In the genomic region with DNA sequence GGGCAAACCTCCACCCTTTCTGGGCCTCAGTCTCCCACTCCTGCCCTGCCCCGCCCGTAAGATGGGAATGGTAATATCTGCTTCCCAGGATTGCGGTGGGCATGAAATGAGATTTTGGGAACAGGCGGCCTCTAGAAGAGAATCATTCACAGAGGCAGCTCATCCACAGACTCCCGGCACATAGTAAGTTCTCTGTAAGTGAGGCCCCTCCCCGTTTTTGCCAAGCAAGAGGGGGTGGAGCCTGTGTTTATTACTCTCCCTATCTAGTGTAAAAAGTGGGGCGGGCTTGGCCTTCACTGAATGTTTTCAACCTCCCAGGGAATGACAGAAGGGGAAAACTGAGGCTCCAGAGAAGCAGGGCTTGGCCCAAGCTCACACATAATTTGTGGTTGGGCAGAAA, we compare ENCODE assay signal across 19 cellular contexts. TPM values are rescaled to one million over a fixed set of nuclear protein-coding genes. Genes with fewer than 3 reads are reported as not detected.
DNase-seq lines count a peak whose midpoint lies in the region; ATAC-seq, FAIRE-seq and TF ChIP-seq lines count a peak whose summit lies in the region.
"Had no signal": no experiment of that assay in that cellular context is flagged by ENCODE, and none has a peak within 500 bp of the region (broad histone marks: within the 10 kb centered on the region; RNA-seq: fewer than 3 reads in every experiment).

No MANE protein-coding gene starts in this region.

- H4K20me1 ChIP-seq in K562 (replicated peaks; ENCODE audit: control insufficient read depth, insufficient read depth, low read length), result 0 out of 2 replicates have a peak, but pooled peaks cover 11% of the 10 kb centered on the region

- H3K9me1 ChIP-seq in K562 (ENCODE audit: control insufficient read depth, insufficient read depth, low read length), result no peaks in the 10 kb centered on the region

- DNase-seq in A673 (ENCODE audit: low spot score), result peak; percentile 21
- DNase-seq in HEK293T (ENCODE audit: extremely low spot score), result peak; percentile 23
- DNase-seq in K562 (ENCODE audit: extremely low read depth in 1 of 4, low spot score in 3 of 4), result peak; percentile 27 to 39 (median 31)
- peak; percentile 90 for DNase-seq in medulla oblongata (ENCODE audit: extremely low spot score)
- DNase-seq in NCI-H69 (lab: John Stamatoyannopoulos, UW), result no peak
- no peak for DNase-seq in activated CD8-positive, alpha-beta memory T cell treated with anti-CD3 and anti-CD28 coated beads, Interleukin-2, amount 50 U/mL, for 4 hours
- no peak for DNase-seq in stimulated activated CD4-positive, alpha-beta T cell treated with anti-CD3 and anti-CD28 coated beads, Interleukin-1b, Interleukin-23, amount 100 ng/mL, for 48 hours
- DNase-seq in T1000 (lab: John Stamatoyannopoulos, UW), result no peak
- DNase-seq: glutamatergic neuron, KG1, kidney glomerular epithelial cell, naive B cell, NCI-H1436, NCI-H446, PC-3, uterus had no signal

- peak; percentile 84 for ATAC-seq in K562
- ATAC-seq: PC-3 had no signal

- H3K9ac ChIP-seq in K562 (ENCODE audit: insufficient read depth in 1 of 2, low read depth in 2 of 2, low read length in 2 of 2), result no peak overlapping the region

- BruUV-seq in A673 (replicated peaks; lab: Mats Ljungman, UMichigan), result no TSS peak
- BruUV-seq in K562 (replicated peaks; lab: Mats Ljungman, UMichigan), result no TSS peak

- no peak for TF ChIP-seq POLR2A in K562 (conservative IDR thresholded peaks at IDR 0.05)

- no peaks in the 10 kb centered on the region for H3K79me2 ChIP-seq in K562 (ENCODE audit: control insufficient read depth, insufficient read depth, low read length)

- H3K27ac ChIP-seq in A673 (ENCODE audit: low read depth, low read length, poor library complexity, severe bottlenecking) (no peak overlapping the region), K562 (ENCODE audit: extremely low read depth, low read depth, low read length) (no peak overlapping the region)
- H3K27ac ChIP-seq: uterus had no signal

- in situ Hi-C loops in K562 (cut with MboI), result no loop called here

- no peak for FAIRE-seq in K562 (lab: Jason Lieb, UNC)
- FAIRE-seq: astrocyte had no signal

- 8% methylated on average over 7 of the region's 7 CpGs for WGBS in K562 (ENCODE audit: insufficient coverage, low coverage, missing lambda C conversion rate)

- TF ChIP-seq CTCF in A673 (conservative IDR thresholded peaks at IDR 0.05; ENCODE audit: low read depth, low read length), result no peak
- TF ChIP-seq CTCF in K562 (IDR thresholded peaks at IDR 0.05 in 2 of 3, conservative IDR thresholded peaks at IDR 0.05 in 1 of 3; ENCODE audit: insufficient read depth in 2 of 3, low read depth in 1 of 3, low read length in 3 of 3), result no peak

- H3K9me3 ChIP-seq in A673 (ENCODE audit: low read depth, low read length, poor library complexity, severe bottlenecking) (no peaks in the 10 kb centered on the region), K562 (replicated peaks; ENCODE audit: control insufficient read depth, insufficient read depth, low read depth, low read length) (no peaks in the 10 kb centered on the region)
- H3K9me3 ChIP-seq: uterus had no signal

- no peak for TF ChIP-seq RAD21 in K562 (CRISPR knock-in tag; conservative IDR thresholded peaks at IDR 0.05 in 1 of 2, IDR thresholded peaks at IDR 0.05 in 1 of 2)

- no peak for TF ChIP-seq EP300 in K562 (IDR thresholded peaks at IDR 0.05; ENCODE audit: low read length)

- H3K36me3 ChIP-seq in A673 (ENCODE audit: insufficient read depth, low read length, poor library complexity, severe bottlenecking) (no peaks in the 10 kb centered on the region), K562 (ENCODE audit: control insufficient read depth, insufficient read depth, low read length) (no peaks in the 10 kb centered on the region)
- H3K36me3 ChIP-seq: uterus had no signal

- H2AFZ ChIP-seq in K562 (ENCODE audit: low read depth, low read length), result no peak overlapping the region

- no peak overlapping the region for H3K4me2 ChIP-seq in K562 (ENCODE audit: insufficient read depth, low read length)

- no peak overlapping the region for H3K4me3 ChIP-seq in A673 (ENCODE audit: low read depth, low read length, poor library complexity, severe bottlenecking)
- H3K4me3 ChIP-seq in K562, result no peak overlapping the region
- H3K4me3 ChIP-seq: uterus had no signal

- H3K27me3 ChIP-seq in A673 (replicated peaks; ENCODE audit: insufficient read depth, low read depth, low read length, poor library complexity) (no peaks in the 10 kb centered on the region), K562 (ENCODE audit: control insufficient read depth in 2 of 2, insufficient read depth in 2 of 2, low read length in 2 of 2) (peaks cover 11 to 45% of the 10 kb centered on the region in 2 experiments; a peak in 4 of 5 replicates)
- H3K27me3 ChIP-seq: uterus had no signal

- CTCF ChIA-PET in A673 (lab: Charles Lee) (no interaction called here), HEK293T (lab: Yijun Ruan, JAX) (no interaction called here), K562 (lab: Yijun Ruan, JAX; ENCODE audit: low intra/inter-chr PET ratio) (no interaction called here)

- H3K4me1 ChIP-seq in A673 (ENCODE audit: insufficient read depth, low read length, poor library complexity, severe bottlenecking), result no peaks in the 10 kb centered on the region
- no peaks in the 10 kb centered on the region; a peak in 1 of 5 replicates for H3K4me1 ChIP-seq in K562 (replicated peaks in 1 of 2; ENCODE audit: control insufficient read depth in 2 of 2, insufficient read depth in 2 of 2, low read length in 2 of 2)
- H3K4me1 ChIP-seq: uterus had no signal

- POLR2A ChIA-PET in A673 (lab: Charles Lee; ENCODE audit: low non-redundant PET) (no interaction called here), HEK293T (lab: Yijun Ruan, JAX) (no interaction called here), K562 (lab: Yijun Ruan, JAX) (interaction anchor here (0.8 kb wide), 1 partner anchor 11 kb away, joined by 5 read pairs; no protein-coding TSS in a partner anchor)

- intact Hi-C loops in A673 (cut with micrococcal nuclease; ENCODE audit: unreplicated experiment) (no loop called here), K562 (cut with micrococcal nuclease) (no loop called here)

TF ChIP-seq in HEK293T, 16 proteins besides CTCF, POLR2A, EP300 and RAD21 (continues in another document):
- no peak for TF ChIP-seq TARDBP (IDR thresholded peaks at IDR 0.05)

RNA-seq across cellular contexts. Expression of a gene that starts 20.0 kb away (rescaled TPM):
- total RNA-seq in A673 (2021) (not detected in 2 replicates), K562 (2014; rRNA removed) (not detected in 2 replicates), K562 (2014; rRNA removed; fragmentation: Illumina TruSeq; extraction: Trizol) (not detected in 2 replicates), K562 (2015; rRNA removed; fragmentation: Illumina TruSeq; extraction: Trizol) (not detected in 2 replicates), K562 (2021) (not detected in 2 replicates)
- total RNA-seq in K562 (2011; cell fraction: chromatin; rRNA removed; ENCODE audit: low replicate concordance), result not detected in 2 replicates
- not detected in 2 replicates for total RNA-seq in K562 (2011; cell fraction: nucleolus; rRNA removed)
- total RNA-seq in K562 (2011; cell fraction: nucleoplasm; rRNA removed), result not detected in 2 replicates
- polyA plus RNA-seq in K562 (2011; rRNA removed) (not detected in 2 replicates), K562 (2014; fragmentation: Illumina TruSeq; extraction: Trizol) (not detected in 2 replicates), K562 (2014; fragmentation: Nextera tagmentation; extraction: Ambion mirVana) (not detected), K562 (2014; rRNA removed) (not detected in 2 replicates)
- not detected in 2 replicates for polyA plus RNA-seq in K562 (2011; cell fraction: cytosol; rRNA removed)
- not detected in 2 replicates for polyA plus RNA-seq in K562 (2011; cell fraction: nucleus; rRNA removed)
- not detected in 2 replicates for polyA plus RNA-seq in K562 (2012)
- polyA minus RNA-seq in K562 (2011; rRNA and poly(A)+ RNA removed), result not detected in 2 replicates
- not detected in 2 replicates for polyA minus RNA-seq in K562 (2011; cell fraction: cytosol; rRNA and poly(A)+ RNA removed)
- polyA minus RNA-seq in K562 (2011; cell fraction: nucleus; rRNA and poly(A)+ RNA removed), result not detected in 2 replicates
- total RNA-seq: astrocyte, PC-3, pulmonary artery endothelial cell, uterus had no signal
- polyA plus RNA-seq: esophagus had no signal

RNA-seq across cellular contexts. Expression of a gene that starts 23.3 kb away (rescaled TPM):
- total RNA-seq in A673 (2021) (not detected in 2 replicates), K562 (2014; rRNA removed) (not detected in 2 replicates), K562 (2014; rRNA removed; fragmentation: Illumina TruSeq; extraction: Trizol) (not detected in 2 replicates), K562 (2015; rRNA removed; fragmentation: Illumina TruSeq; extraction: Trizol) (not detected in 2 replicates), K562 (2021) (0.11 TPM in 1 of 2 replicates, not detected in the other)
- not detected in 2 replicates for total RNA-seq in K562 (2011; cell fraction: chromatin; rRNA removed; ENCODE audit: low replicate concordance)
- not detected in 2 replicates for total RNA-seq in K562 (2011; cell fraction: nucleolus; rRNA removed)
- total RNA-seq in K562 (2011; cell fraction: nucleoplasm; rRNA removed), result not detected in 2 replicates
- polyA plus RNA-seq in K562 (2011; rRNA removed) (not detected in 2 replicates), K562 (2014; fragmentation: Illumina TruSeq; extraction: Trizol) (not detected in 2 replicates), K562 (2014; fragmentation: Nextera tagmentation; extraction: Ambion mirVana) (not detected), K562 (2014; rRNA removed) (not detected in 2 replicates)
- not detected in 2 replicates for polyA plus RNA-seq in K562 (2011; cell fraction: cytosol; rRNA removed)
- polyA plus RNA-seq in K562 (2011; cell fraction: nucleus; rRNA removed), result not detected in 2 replicates
- polyA plus RNA-seq in K562 (2012), result not detected in 2 replicates
- not detected in 2 replicates for polyA minus RNA-seq in K562 (2011; rRNA and poly(A)+ RNA removed)
- 1.1 TPM in 1 of 2 replicates, not detected in the other for polyA minus RNA-seq in K562 (2011; cell fraction: cytosol; rRNA and poly(A)+ RNA removed)
- not detected in 2 replicates for polyA minus RNA-seq in K562 (2011; cell fraction: nucleus; rRNA and poly(A)+ RNA removed)
- total RNA-seq: astrocyte, PC-3, pulmonary artery endothelial cell, uterus had no signal

RNA-seq across cellular contexts. Expression of a gene that starts 47.3 kb away (rescaled TPM):
- total RNA-seq in A673 (2021) (not detected in 2 replicates), K562 (2014; rRNA removed) (not detected in 2 replicates), K562 (2014; rRNA removed; fragmentation: Illumina TruSeq; extraction: Trizol) (not detected in 2 replicates), K562 (2015; rRNA removed; fragmentation: Illumina TruSeq; extraction: Trizol) (not detected in 2 replicates), K562 (2021) (not detected in 2 replicates)
- not detected in 2 replicates for total RNA-seq in K562 (2011; cell fraction: chromatin; rRNA removed; ENCODE audit: low replicate concordance)
- not detected in 2 replicates for total RNA-seq in K562 (2011; cell fraction: nucleolus; rRNA removed)
- total RNA-seq in K562 (2011; cell fraction: nucleoplasm; rRNA removed), result not detected in 2 replicates
- polyA plus RNA-seq in K562 (2011; rRNA removed) (not detected in 2 replicates), K562 (2014; fragmentation: Illumina TruSeq; extraction: Trizol) (not detected in 2 replicates), K562 (2014; fragmentation: Nextera tagmentation; extraction: Ambion mirVana) (not detected), K562 (2014; rRNA removed) (not detected in 2 replicates)
- polyA plus RNA-seq in K562 (2011; cell fraction: cytosol; rRNA removed), result not detected in 2 replicates
- polyA plus RNA-seq in K562 (2011; cell fraction: nucleus; rRNA removed), result not detected in 2 replicates
- not detected in 2 replicates for polyA plus RNA-seq in K562 (2012)
- not detected in 2 replicates for polyA minus RNA-seq in K562 (2011; rRNA and poly(A)+ RNA removed)
- not detected in 2 replicates for polyA minus RNA-seq in K562 (2011; cell fraction: cytosol; rRNA and poly(A)+ RNA removed)
- polyA minus RNA-seq in K562 (2011; cell fraction: nucleus; rRNA and poly(A)+ RNA removed), result not detected in 2 replicates
- total RNA-seq: astrocyte, PC-3, pulmonary artery endothelial cell, uterus had no signal
- polyA plus RNA-seq: esophagus had no signal

Comparison
In these comparisons a context has a peak if more than half of its experiments do, and no peak if none do; other contexts are left out.
1. DNase-seq: peak in A673 (single experiment), HEK293T (single experiment), K562 (4 of 4) and medulla oblongata (single experiment); none in NCI-H69 (single experiment), activated CD8-positive, alpha-beta memory T cell treated with anti-CD3 and anti-CD28 coated beads, Interleukin-2, amount 50 U/mL, for 4 hours (single experiment), stimulated activated CD4-positive, alpha-beta T cell treated with anti-CD3 and anti-CD28 coated beads, Interleukin-1b, Interleukin-23, amount 100 ng/mL, for 48 hours (single experiment) and T1000 (single experiment).